12 cellular contexts compared by ENCODE assay signal in genomic region chr10:125016611-125017202, GRCh38.
DNase-seq lines count a peak whose midpoint lies in the region; ATAC-seq and TF ChIP-seq lines count a peak whose summit lies in the region.
"Had no signal": no experiment of that assay in that cellular context is flagged by ENCODE, and none has a peak within 500 bp of the region (broad histone marks: within the 10 kb centered on the region; RNA-seq: fewer than 3 reads in every experiment).

No MANE protein-coding gene starts in this region.

- TF ChIP-seq CTCF in WTC11 (IDR thresholded peaks at IDR 0.05) (no peak), fibroblast of lung (conservative IDR thresholded peaks at IDR 0.05 in 1 of 2, IDR thresholded peaks at IDR 0.05 in 1 of 2; ENCODE audit: low read depth in 1 of 2, low read length in 2 of 2) (no peak), suprapubic skin (IDR thresholded peaks at IDR 0.05) (no peak)

- peak overlapping the region; percentile 74 for H3K4me2 ChIP-seq in fibroblast of lung (ENCODE audit: extremely low read depth, insufficient read depth, low read length)

- TF ChIP-seq EP300 in suprapubic skin (IDR thresholded peaks at IDR 0.05) = no peak

- H3K4me1 ChIP-seq in fibroblast of lung (ENCODE audit: control insufficient read depth, extremely low read depth, insufficient read depth, low read length) (peaks cover 33% of the 10 kb centered on the region), suprapubic skin (peaks cover 53% of the 10 kb centered on the region), HAP-1 (peaks cover 9% of the 10 kb centered on the region)

- H3K4me3 ChIP-seq in fibroblast of lung (replicated peaks in 1 of 4; ENCODE audit: control extremely low read depth in 1 of 4, insufficient read depth in 1 of 4, low read depth in 3 of 4, low read length in 4 of 4) (no peak overlapping the region), suprapubic skin (no peak overlapping the region), HAP-1 (no peak overlapping the region)

- TF ChIP-seq POLR2A in suprapubic skin (IDR thresholded peaks at IDR 0.05) = no peak

- peaks cover 24% of the 10 kb centered on the region for H3K9me3 Mint-ChIP-seq in WTC11

- ATAC-seq in WTC11 = no peak
- ATAC-seq in HG02759 (IDR thresholded peaks at IDR 0.05; ENCODE audit: unreplicated experiment) = no peak

- peak overlapping the region; percentile 60 for H3K27ac ChIP-seq in fibroblast of lung (ENCODE audit: insufficient read depth, low read length)
- H3K27ac ChIP-seq in suprapubic skin = peak overlapping the region; percentile 10

- peaks cover 4% of the 10 kb centered on the region for H3K36me3 ChIP-seq in fibroblast of lung (ENCODE audit: control insufficient read depth, insufficient read depth, low read length)
- H3K36me3 ChIP-seq in suprapubic skin = no peaks in the 10 kb centered on the region
- H3K36me3 ChIP-seq in HAP-1 (replicated peaks) = no peaks in the 10 kb centered on the region; the same call in none of the 2 replicates

- no peak overlapping the region for H2AFZ ChIP-seq in fibroblast of lung (ENCODE audit: low read length)

- WGBS in suprapubic skin = 63% methylated on average over 14 of the region's 14 CpGs

- H3K27me3 Mint-ChIP-seq in WTC11 (ENCODE audit: low read depth) = no peaks in the 10 kb centered on the region

- peak overlapping the region; percentile 85; the same call in 1 of the 2 replicates for H3K27ac Mint-ChIP-seq in WTC11
- H3K27ac Mint-ChIP-seq: CD8-positive, alpha-beta memory T cell had no signal

- H3K27me3 ChIP-seq in fibroblast of lung (ENCODE audit: control insufficient read depth, insufficient read depth, low read length) (no peaks in the 10 kb centered on the region), suprapubic skin (no peaks in the 10 kb centered on the region), HAP-1 (ENCODE audit: low read depth) (no peaks in the 10 kb centered on the region)

- H3K79me2 ChIP-seq in fibroblast of lung (ENCODE audit: control insufficient read depth, insufficient read depth, low read length) = peaks cover 61% of the 10 kb centered on the region

- POLR2A ChIA-PET in WTC11 (lab: Charles Lee) = interaction anchor here (1.0 kb wide), 1 partner anchor 9 kb away, joined by 3 read pairs; no protein-coding TSS in a partner anchor

- no peak for DNase-seq in WTC11 (ENCODE audit: low spot score)
- peak in 1 of 2 donors; percentile 68 for DNase-seq in fibroblast of lung (ENCODE audit: low read depth in 2 of 2)
- DNase-seq in mucosa of gallbladder (ENCODE audit: low spot score) = peak; percentile 44
- DNase-seq in suprapubic skin (ENCODE audit: low spot score in 2 of 2) = no peak
- no peak for DNase-seq in activated CD4-positive, CD25-positive, alpha-beta regulatory T cell treated with anti-CD3 and anti-CD28 coated beads, Interleukin-2, amount 50 U/mL, for 72 hours
- DNase-seq in HAP-1 (ENCODE audit: low spot score in 2 of 2) = no peak
- DNase-seq in islet precursor cell = no peak
- DNase-seq: CD8-positive, alpha-beta memory T cell; NCI-H2081 treated with DMSO at 0.1 percent for 48 hours; occipital lobe; OCI-M1 had no signal

- H3K9me3 ChIP-seq in fibroblast of lung (ENCODE audit: control insufficient read depth, insufficient read depth, low read depth, low read length) = no peaks in the 10 kb centered on the region
- no peaks in the 10 kb centered on the region for H3K9me3 ChIP-seq in suprapubic skin
- no peaks in the 10 kb centered on the region for H3K9me3 ChIP-seq in HAP-1

- H4K20me1 ChIP-seq in fibroblast of lung (ENCODE audit: control insufficient read depth, extremely low read depth, insufficient read depth, low read length) = no peaks in the 10 kb centered on the region

- H3K4me1 Mint-ChIP-seq in WTC11 = peaks cover 40% of the 10 kb centered on the region

- in situ Hi-C loops in HAP-1 (cut with MboI; ENCODE audit: low sequenced_read_pairs) = no loop called here

- peaks cover 41% of the 10 kb centered on the region for H3K36me3 Mint-ChIP-seq in WTC11
- H3K36me3 Mint-ChIP-seq: CD8-positive, alpha-beta memory T cell had no signal

- CTCF ChIA-PET in WTC11 (lab: Charles Lee) = interaction anchor here (1.0 to 1.4 kb wide), 2 partner anchors 24 to 32 kb away, joined by 3 to 5 read pairs; no protein-coding TSS in a partner anchor

- no peak overlapping the region for H3K9ac ChIP-seq in fibroblast of lung (ENCODE audit: insufficient read depth, low read length)

- H3K4me3 Mint-ChIP-seq in WTC11 = no peak overlapping the region
- H3K4me3 Mint-ChIP-seq: CD8-positive, alpha-beta memory T cell had no signal

TF ChIP-seq in WTC11, 78 proteins besides CTCF, POLR2A, EP300 and RAD21:
- no peak for TF ChIP-seq SOX15 (CRISPR knock-in tag; IDR thresholded peaks at IDR 0.05)
- no peak for TF ChIP-seq CDX4 (CRISPR knock-in tag; IDR thresholded peaks at IDR 0.05; ENCODE audit: borderline replicate concordance)
- TF ChIP-seq TEAD4 (CRISPR knock-in tag; IDR thresholded peaks at IDR 0.05) = no peak
- TF ChIP-seq ZNF232 (CRISPR knock-in tag; IDR thresholded peaks at IDR 0.05) = no peak
- TF ChIP-seq ELF4 (CRISPR knock-in tag; IDR thresholded peaks at IDR 0.05; ENCODE audit: low read depth) = no peak
- TF ChIP-seq ETV6 (CRISPR knock-in tag; IDR thresholded peaks at IDR 0.05) = no peak
- TF ChIP-seq ATF2 (CRISPR knock-in tag; IDR thresholded peaks at IDR 0.05; ENCODE audit: borderline replicate concordance, low read depth) = no peak
- no peak for TF ChIP-seq NFYB (CRISPR knock-in tag; conservative IDR thresholded peaks at IDR 0.05; ENCODE audit: low read depth)
- no peak for TF ChIP-seq IRF1 (CRISPR knock-in tag; IDR thresholded peaks at IDR 0.05)
- TF ChIP-seq SMAD3 (CRISPR knock-in tag; IDR thresholded peaks at IDR 0.05; ENCODE audit: borderline replicate concordance) = no peak
- no peak for TF ChIP-seq PRDM15 (CRISPR knock-in tag; IDR thresholded peaks at IDR 0.05)
- no peak for TF ChIP-seq ERG (CRISPR knock-in tag; IDR thresholded peaks at IDR 0.05)
